ENCODE assay signal across 13 cellular contexts in the genomic region with DNA sequence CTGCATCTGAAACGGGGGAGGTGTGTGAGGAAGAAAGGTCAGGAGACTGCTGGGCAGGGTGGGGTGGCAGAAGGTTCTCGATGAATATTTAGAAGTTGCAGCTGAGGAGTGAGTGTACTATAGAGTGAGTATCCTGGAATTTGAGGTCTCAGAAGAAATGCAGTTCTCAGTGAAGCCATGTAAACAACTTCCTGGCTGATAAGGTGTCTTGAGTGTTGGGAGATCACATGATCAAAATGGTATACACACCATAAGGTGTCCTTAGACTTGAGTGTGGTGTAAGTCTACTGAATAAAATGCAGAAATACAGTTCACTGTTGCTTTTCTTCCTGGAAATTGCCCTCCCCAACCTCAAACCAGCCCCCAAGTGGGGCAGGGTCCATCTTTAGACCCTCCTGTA.
"Had no signal": no experiment of that assay in that cellular context is flagged by ENCODE, and none has a peak within 500 bp of the region (broad histone marks: within the 10 kb centered on the region; RNA-seq: fewer than 3 reads in every experiment).

No MANE protein-coding gene starts in this region.

- H3K27ac ChIP-seq: body of pancreas, coronary artery, ovary, tibial artery had no signal

- H3K27ac Mint-ChIP-seq: activated naive CD4-positive, alpha-beta T cell treated with anti-CD3 and anti-CD28 coated beads, Interleukin-2, amount 50 U/mL, for 24 hours had no signal

- DNase-seq: activated CD4-positive, CD25-positive, alpha-beta regulatory T cell treated with anti-CD3 and anti-CD28 coated beads, Interleukin-2, amount 50 U/mL, for 72 hours; activated T-cell treated with anti-CD3 and anti-CD28 coated beads, Interleukin-2, amount 50 U/mL, for 1 hour; amniotic stem cell; body of pancreas; central memory CD4-positive, alpha-beta T cell; foreskin melanocyte; ovary; stimulated activated CD4-positive, alpha-beta T cell treated with anti-CD3 and anti-CD28 coated beads, Interleukin-12 subunit alpha, Interleukin-12 subunit beta, amount 100 ng/mL, for 4 hours; stimulated activated CD4-positive, alpha-beta T cell treated with anti-CD3 and anti-CD28 coated beads, Interleukin-2, amount 100 ng/mL, for 24 hours; tibial artery had no signal

- ATAC-seq: body of pancreas, SK-N-SH treated with all-trans-retinoic acid at 6 μM for 48 hours had no signal

- H3K9me3 Mint-ChIP-seq: activated naive CD4-positive, alpha-beta T cell treated with anti-CD3 and anti-CD28 coated beads, Interleukin-2, amount 50 U/mL, for 24 hours had no signal

- H3K4me3 ChIP-seq: body of pancreas, coronary artery, ovary, tibial artery had no signal

- H3K9me3 ChIP-seq: body of pancreas, ovary, tibial artery had no signal

- H3K4me3 Mint-ChIP-seq: activated naive CD4-positive, alpha-beta T cell treated with anti-CD3 and anti-CD28 coated beads, Interleukin-2, amount 50 U/mL, for 24 hours had no signal

- H3K36me3 ChIP-seq: ovary, tibial artery had no signal

- H3K27me3 ChIP-seq: body of pancreas, ovary, tibial artery had no signal
